12 cellular contexts compared by ENCODE assay signal in genomic region chr11:46106530-46107407, GRCh38. TPM values are rescaled to one million over a fixed set of nuclear protein-coding genes. Genes with fewer than 3 reads are reported as not detected.
DNase-seq lines count a peak whose midpoint lies in the region; ATAC-seq, FAIRE-seq and TF ChIP-seq lines count a peak whose summit lies in the region.
"Had no signal": no experiment of that assay in that cellular context is flagged by ENCODE, and none has a peak within 500 bp of the region (broad histone marks: within the 10 kb centered on the region; RNA-seq: fewer than 3 reads in every experiment).

No MANE protein-coding gene starts in this region.

- H4K8ac ChIP-seq in IMR-90 (ENCODE audit: low read depth in 2 of 2, low read length in 2 of 2) = no peak overlapping the region

- H3K4me1 ChIP-seq in IMR-90 (ENCODE audit: control insufficient read depth, insufficient read depth, low read length) = peaks cover 2% of the 10 kb centered on the region; the same call in 1 of the 2 replicates
- peaks cover 4% of the 10 kb centered on the region for H3K4me1 ChIP-seq in keratinocyte (ENCODE audit: control insufficient read depth, extremely low read depth, insufficient read depth, low read length)

- H4K20me1 ChIP-seq in IMR-90 (ENCODE audit: insufficient read depth, low read length) (peaks cover 45% of the 10 kb centered on the region), keratinocyte (ENCODE audit: control insufficient read depth, extremely low read depth, insufficient read depth, low read length) (no peaks in the 10 kb centered on the region)

- intact Hi-C loops in IMR-90 (cut with micrococcal nuclease) = no loop called here
- intact Hi-C loops in activated CD4-positive, alpha-beta T cell treated with anti-CD3 and anti-CD28 coated beads, Interleukin-2, amount 10 ng/mL, durations not matched to agents 24 days and 14 days (cut with micrococcal nuclease) = no loop called here

- no peak overlapping the region for H2BK15ac ChIP-seq in IMR-90 (ENCODE audit: low read depth, low read length)

- no TSS peak for BruUV-seq in IMR-90 (replicated peaks; lab: Mats Ljungman, UMichigan)

- peaks cover 24 to 54% of the 10 kb centered on the region in 2 experiments for H3K79me1 ChIP-seq in IMR-90 (ENCODE audit: low read depth in 1 of 2, low read length in 2 of 2)

- H4K5ac ChIP-seq in IMR-90 (ENCODE audit: low read depth, low read length) = no peak overlapping the region

- TF ChIP-seq POLR2A in IMR-90 (IDR thresholded peaks at IDR 0.05; ENCODE audit: low read depth, low read length) = no peak

- peak overlapping the region; percentile 59 to 83 (median 69) for H3K4me3 Mint-ChIP-seq in brain
- no peak overlapping the region for H3K4me3 Mint-ChIP-seq in activated CD4-positive, alpha-beta T cell treated with anti-CD3 and anti-CD28 coated beads, Interleukin-2, amount 10 ng/mL, durations not matched to agents 24 days and 14 days
- H3K4me3 Mint-ChIP-seq: activated naive CD4-positive, alpha-beta T cell treated with anti-CD3 and anti-CD28 coated beads, Interleukin-2, amount 10 ng/mL, durations not matched to agents 7 days and 5 days had no signal

- H3K23ac ChIP-seq in IMR-90 (ENCODE audit: low read depth, low read length) = no peak overlapping the region

- peak overlapping the region; percentile 71 to 94 (median 91) for H3K27ac Mint-ChIP-seq in brain
- no peak overlapping the region for H3K27ac Mint-ChIP-seq in activated CD4-positive, alpha-beta T cell treated with anti-CD3 and anti-CD28 coated beads, Interleukin-2, amount 10 ng/mL, durations not matched to agents 24 days and 14 days
- H3K27ac Mint-ChIP-seq: activated naive CD4-positive, alpha-beta T cell treated with anti-CD3 and anti-CD28 coated beads, Interleukin-2, amount 10 ng/mL, durations not matched to agents 7 days and 5 days had no signal

- no peak overlapping the region; the same call in 1 of the 2 replicates for H3K27ac ChIP-seq in IMR-90 (ENCODE audit: insufficient read depth, low read length)
- H3K27ac ChIP-seq in keratinocyte (ENCODE audit: control insufficient read depth, insufficient read depth, low read length) = no peak overlapping the region

- H3K4me2 ChIP-seq in IMR-90 (ENCODE audit: low read depth, low read length) (no peak overlapping the region), keratinocyte (ENCODE audit: control insufficient read depth, extremely low read depth, insufficient read depth, low read depth, low read length) (no peak overlapping the region)

- in situ Hi-C loops in IMR-90 (cut with MboI; ENCODE audit: low sequenced_read_pairs) = loop anchor here (25.0 kb wide), 1 partner anchor 206 kb away; no protein-coding TSS in a partner anchor

- no peak overlapping the region for H2AK9ac ChIP-seq in IMR-90 (replicated peaks; ENCODE audit: low read depth, low read length, poor library complexity)

- H3K9me1 ChIP-seq in IMR-90 (ENCODE audit: insufficient read depth, low read length) (peaks cover 5% of the 10 kb centered on the region; the same call in 1 of the 2 replicates), keratinocyte (ENCODE audit: control insufficient read depth, extremely low read depth, insufficient read depth, low read length) (no peaks in the 10 kb centered on the region)

- no peak overlapping the region for H3K4ac ChIP-seq in IMR-90 (ENCODE audit: low read depth, low read length)

- H3K9ac ChIP-seq in IMR-90 (ENCODE audit: low read depth, low read length) = no peak overlapping the region
- no peak overlapping the region for H3K9ac ChIP-seq in keratinocyte (ENCODE audit: control insufficient read depth, extremely low read depth, insufficient read depth, low read length)

- H2AK5ac ChIP-seq in IMR-90 (ENCODE audit: low read depth, low read length) = no peak overlapping the region

- TF ChIP-seq CTCF in IMR-90 (conservative IDR thresholded peaks at IDR 0.05; ENCODE audit: low read depth, low read length) (no peak), brain (conservative IDR thresholded peaks at IDR 0.05) (no peak), keratinocyte (optimal IDR thresholded peaks at IDR 0.05 in 1 of 3, IDR thresholded peaks at IDR 0.05 in 1 of 3, conservative IDR thresholded peaks at IDR 0.05 in 1 of 3; ENCODE audit: extremely low read depth in 1 of 3, insufficient read depth in 2 of 3, low read length in 3 of 3) (no peak)

- dilution Hi-C loops in IMR-90 (cut with HindIII; ENCODE audit: low sequenced_read_pairs, unreplicated experiment) (no loop called here), keratinocyte (cut with MboI; ENCODE audit: extremely low pct_ligation_motif_present, low sequenced_read_pairs) (no loop called here)

- no peaks in the 10 kb centered on the region for H3K36me3 Mint-ChIP-seq in brain
- H3K36me3 Mint-ChIP-seq in activated CD4-positive, alpha-beta T cell treated with anti-CD3 and anti-CD28 coated beads, Interleukin-2, amount 10 ng/mL, durations not matched to agents 24 days and 14 days (ENCODE audit: low read depth) = no peaks in the 10 kb centered on the region
- H3K36me3 Mint-ChIP-seq: activated naive CD4-positive, alpha-beta T cell treated with anti-CD3 and anti-CD28 coated beads, Interleukin-2, amount 10 ng/mL, durations not matched to agents 7 days and 5 days had no signal

- peak; percentile 55 for DNase-seq in AG08395 (ENCODE audit: low spot score)
- no peak for DNase-seq in IMR-90
- no peak for DNase-seq in keratinocyte (ENCODE audit: low read depth, low spot score)
- DNase-seq in activated CD4-positive, alpha-beta T cell treated with anti-CD3 and anti-CD28 coated beads, Interleukin-2, amount 10 ng/mL, durations not matched to agents 24 days and 14 days = no peak
- no peak for DNase-seq in SHP77 treated with DMSO at 0.1 percent for 48 hours (lab: John Stamatoyannopoulos, UW)
- DNase-seq: activated CD4-positive, alpha-beta T cell treated with anti-CD3 and anti-CD28 coated beads for 48 hours; activated naive CD4-positive, alpha-beta T cell treated with anti-CD3 and anti-CD28 coated beads, Interleukin-2, amount 10 ng/mL, durations not matched to agents 7 days and 5 days; effector CD4-positive, alpha-beta T cell; NCI-H2107 had no signal

- peaks cover 76% of the 10 kb centered on the region for H3K4me1 Mint-ChIP-seq in brain
- H3K4me1 Mint-ChIP-seq in activated CD4-positive, alpha-beta T cell treated with anti-CD3 and anti-CD28 coated beads, Interleukin-2, amount 10 ng/mL, durations not matched to agents 24 days and 14 days = peaks cover 10% of the 10 kb centered on the region

- no peak for FAIRE-seq in keratinocyte (lab: Jason Lieb, UNC)

- no peaks in the 10 kb centered on the region for H3K27me3 ChIP-seq in IMR-90 (ENCODE audit: control insufficient read depth, insufficient read depth, low read length)
- no peaks in the 10 kb centered on the region for H3K27me3 ChIP-seq in keratinocyte (ENCODE audit: control insufficient read depth, extremely low read depth, insufficient read depth, low read length)

- H3K14ac ChIP-seq in IMR-90 (replicated peaks; ENCODE audit: low read depth, low read length) = no peak overlapping the region

- no peaks in the 10 kb centered on the region for H3K9me3 Mint-ChIP-seq in brain
- H3K9me3 Mint-ChIP-seq in activated CD4-positive, alpha-beta T cell treated with anti-CD3 and anti-CD28 coated beads, Interleukin-2, amount 10 ng/mL, durations not matched to agents 24 days and 14 days = no peaks in the 10 kb centered on the region
- H3K9me3 Mint-ChIP-seq: activated naive CD4-positive, alpha-beta T cell treated with anti-CD3 and anti-CD28 coated beads, Interleukin-2, amount 10 ng/mL, durations not matched to agents 7 days and 5 days had no signal

- POLR2A ChIA-PET in IMR-90 (lab: Charles Lee; ENCODE audit: unreplicated experiment) = no interaction called here

- H2AFZ ChIP-seq in IMR-90 (replicated peaks; ENCODE audit: low read length, poor library complexity) (no peak overlapping the region), keratinocyte (ENCODE audit: control insufficient read depth, low read length) (peak overlapping the region; percentile 26)

- H3K18ac ChIP-seq in IMR-90 (ENCODE audit: low read depth, low read length) = no peak overlapping the region

- H2BK120ac ChIP-seq in IMR-90 (ENCODE audit: low read depth, low read length) = no peak overlapping the region

- WGBS in IMR-90 (ENCODE audit: extremely low coverage in 2 of 2, insufficient read length in 1 of 2), 2 experiments = no CpG with 5 or more reads among the region's 5 CpGs

- ATAC-seq in IMR-90 (ENCODE audit: low read depth) (peak; percentile 42; the same call in 1 of the 2 replicates), HG03460 (IDR thresholded peaks at IDR 0.05; ENCODE audit: unreplicated experiment) (no peak), HG03354 (IDR thresholded peaks at IDR 0.05; ENCODE audit: poor library complexity, severe bottlenecking, unreplicated experiment) (no peak)

- no peak overlapping the region for H3K4me3 ChIP-seq in IMR-90 (ENCODE audit: insufficient read depth, low read depth, low read length)
- H3K4me3 ChIP-seq in keratinocyte (ENCODE audit: control insufficient read depth in 2 of 3, extremely low read depth in 1 of 3, insufficient read depth in 2 of 3, low read depth in 1 of 3, low read length in 3 of 3) = no peak overlapping the region

- TF ChIP-seq RAD21 in IMR-90 (IDR thresholded peaks at IDR 0.05; ENCODE audit: low read length) = no peak

- CTCF ChIA-PET in IMR-90 (lab: Yijun Ruan, JAX) = interaction anchor here (1.2 kb wide), 1 partner anchor 11 kb away, joined by 5 read pairs; no protein-coding TSS in a partner anchor

- H2BK5ac ChIP-seq in IMR-90 (ENCODE audit: low read depth, low read length, poor library complexity, severe bottlenecking) = no peak overlapping the region

- no peaks in the 10 kb centered on the region for H3K9me3 ChIP-seq in IMR-90 (ENCODE audit: control insufficient read depth, insufficient read depth, low read length)
- H3K9me3 ChIP-seq in keratinocyte (ENCODE audit: control insufficient read depth, low read depth, low read length) = no peaks in the 10 kb centered on the region

- H3K56ac ChIP-seq in IMR-90 (ENCODE audit: extremely low read depth, insufficient read depth, low read length) = no peak overlapping the region

- H3K36me3 ChIP-seq in IMR-90 (ENCODE audit: control insufficient read depth, insufficient read depth, low read length) = no peaks in the 10 kb centered on the region
- H3K36me3 ChIP-seq in keratinocyte (ENCODE audit: control insufficient read depth in 2 of 2, extremely low read depth in 1 of 2, insufficient read depth in 2 of 2, low read length in 2 of 2) = no peaks in the 10 kb centered on the region

- H3K27me3 Mint-ChIP-seq in brain = no peaks in the 10 kb centered on the region
- no peaks in the 10 kb centered on the region for H3K27me3 Mint-ChIP-seq in activated CD4-positive, alpha-beta T cell treated with anti-CD3 and anti-CD28 coated beads, Interleukin-2, amount 10 ng/mL, durations not matched to agents 24 days and 14 days
- H3K27me3 Mint-ChIP-seq: activated naive CD4-positive, alpha-beta T cell treated with anti-CD3 and anti-CD28 coated beads, Interleukin-2, amount 10 ng/mL, durations not matched to agents 7 days and 5 days had no signal

- H4K91ac ChIP-seq in IMR-90 (ENCODE audit: insufficient read depth, low read depth, low read length) = no peak overlapping the region

- H2BK20ac ChIP-seq in IMR-90 (ENCODE audit: low read depth, low read length) = no peak overlapping the region

- H3K79me2 ChIP-seq in keratinocyte (ENCODE audit: control insufficient read depth, insufficient read depth, low read length) = peaks cover 24% of the 10 kb centered on the region

RNA-seq across cellular contexts. Expression of gene PHF21A, which starts 14.5 kb away (rescaled TPM):
- 9.0 and 9.7 TPM in 2 replicates for total RNA-seq in IMR-90 (2012; rRNA removed)
- polyA plus RNA-seq in IMR-90 (2012; rRNA removed) = 20.6 and 23.6 TPM in 2 replicates
- 10.6 and 13.2 TPM in 2 replicates for polyA plus RNA-seq in IMR-90 (2012; cell fraction: cytosol; rRNA removed)
- polyA plus RNA-seq in IMR-90 (2012; cell fraction: nucleus; rRNA removed; ENCODE audit: low replicate concordance) = 32.8 and 122 TPM in 2 replicates
- 23.7 TPM for polyA plus RNA-seq in brain (ENCODE audit: insufficient read depth, low read depth, low replicate concordance)
- 10.8 to 16.1 TPM (median 11.7 TPM) in 3 replicates for polyA plus RNA-seq in keratinocyte
- polyA plus RNA-seq in keratinocyte (2011; ENCODE audit: low read depth) = 62.2 TPM
- polyA plus RNA-seq in keratinocyte (2011; cell fraction: cytosol; rRNA removed) = 13.9 and 14.3 TPM in 2 replicates
- 39.6 and 45.4 TPM in 2 replicates for polyA plus RNA-seq in keratinocyte (2011; cell fraction: nucleus; rRNA removed)
- polyA plus RNA-seq in keratinocyte (2012; ENCODE audit: low replicate concordance) = 12.0 and 13.3 TPM in 2 replicates
- polyA minus RNA-seq in keratinocyte = 11.6 to 19.3 TPM (median 13.3 TPM) in 3 replicates
- 10.0 TPM for polyA minus RNA-seq in keratinocyte (2011; cell fraction: cytosol; rRNA and poly(A)+ RNA removed)
- polyA minus RNA-seq in keratinocyte (2011; cell fraction: nucleus; rRNA and poly(A)+ RNA removed) = 10.9 and 32.7 TPM in 2 replicates
- 33.7 and 33.9 TPM in 2 replicates for total RNA-seq in activated CD4-positive, alpha-beta T cell treated with anti-CD3 and anti-CD28 coated beads, Interleukin-2, amount 10 ng/mL, durations not matched to agents 24 days and 14 days
